ENCODE assay signal across 1 cellular context in the genomic region with DNA sequence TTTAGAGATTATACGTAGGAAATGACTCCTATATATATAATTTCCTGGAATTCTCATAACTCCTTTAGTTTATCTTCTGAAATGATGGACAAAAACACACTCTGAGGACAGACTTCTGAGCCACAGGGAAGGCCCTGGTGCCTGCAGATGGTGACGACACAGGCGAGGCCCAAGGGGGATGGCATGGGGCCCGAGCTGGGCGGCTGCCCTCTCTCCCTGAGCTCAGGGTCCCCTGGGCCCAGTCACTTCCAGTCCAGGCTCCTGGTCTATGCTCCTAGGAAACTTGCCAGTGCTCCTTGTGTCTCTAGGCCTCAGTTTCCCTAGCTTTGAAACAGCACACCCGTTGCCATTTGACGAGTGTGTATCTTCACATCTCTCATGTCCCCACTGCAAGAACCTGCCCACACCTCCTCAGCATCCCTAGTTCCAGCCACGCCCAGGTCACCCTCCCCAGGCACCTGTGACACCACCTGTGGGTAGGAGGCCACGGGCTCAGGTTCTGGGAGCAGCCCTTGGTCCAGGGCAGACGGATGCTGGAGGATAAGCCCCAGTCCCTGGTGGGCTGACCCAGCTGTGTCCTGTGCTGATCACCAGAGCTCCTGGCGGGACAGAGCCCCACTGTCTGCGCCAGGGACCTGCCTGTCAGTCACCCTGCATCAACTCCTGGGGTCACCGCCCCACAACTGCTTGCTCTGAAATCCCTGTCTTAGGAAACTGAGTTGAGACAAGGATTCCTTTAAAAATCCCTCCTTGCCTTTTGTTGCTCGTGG.
TF ChIP-seq lines count a peak whose summit lies in the region.

No MANE protein-coding gene starts in this region.

TF ChIP-seq in GM23338, 12 proteins besides CTCF, POLR2A, EP300 and RAD21 (continued from another document):
- TF ChIP-seq, protein P1, sequence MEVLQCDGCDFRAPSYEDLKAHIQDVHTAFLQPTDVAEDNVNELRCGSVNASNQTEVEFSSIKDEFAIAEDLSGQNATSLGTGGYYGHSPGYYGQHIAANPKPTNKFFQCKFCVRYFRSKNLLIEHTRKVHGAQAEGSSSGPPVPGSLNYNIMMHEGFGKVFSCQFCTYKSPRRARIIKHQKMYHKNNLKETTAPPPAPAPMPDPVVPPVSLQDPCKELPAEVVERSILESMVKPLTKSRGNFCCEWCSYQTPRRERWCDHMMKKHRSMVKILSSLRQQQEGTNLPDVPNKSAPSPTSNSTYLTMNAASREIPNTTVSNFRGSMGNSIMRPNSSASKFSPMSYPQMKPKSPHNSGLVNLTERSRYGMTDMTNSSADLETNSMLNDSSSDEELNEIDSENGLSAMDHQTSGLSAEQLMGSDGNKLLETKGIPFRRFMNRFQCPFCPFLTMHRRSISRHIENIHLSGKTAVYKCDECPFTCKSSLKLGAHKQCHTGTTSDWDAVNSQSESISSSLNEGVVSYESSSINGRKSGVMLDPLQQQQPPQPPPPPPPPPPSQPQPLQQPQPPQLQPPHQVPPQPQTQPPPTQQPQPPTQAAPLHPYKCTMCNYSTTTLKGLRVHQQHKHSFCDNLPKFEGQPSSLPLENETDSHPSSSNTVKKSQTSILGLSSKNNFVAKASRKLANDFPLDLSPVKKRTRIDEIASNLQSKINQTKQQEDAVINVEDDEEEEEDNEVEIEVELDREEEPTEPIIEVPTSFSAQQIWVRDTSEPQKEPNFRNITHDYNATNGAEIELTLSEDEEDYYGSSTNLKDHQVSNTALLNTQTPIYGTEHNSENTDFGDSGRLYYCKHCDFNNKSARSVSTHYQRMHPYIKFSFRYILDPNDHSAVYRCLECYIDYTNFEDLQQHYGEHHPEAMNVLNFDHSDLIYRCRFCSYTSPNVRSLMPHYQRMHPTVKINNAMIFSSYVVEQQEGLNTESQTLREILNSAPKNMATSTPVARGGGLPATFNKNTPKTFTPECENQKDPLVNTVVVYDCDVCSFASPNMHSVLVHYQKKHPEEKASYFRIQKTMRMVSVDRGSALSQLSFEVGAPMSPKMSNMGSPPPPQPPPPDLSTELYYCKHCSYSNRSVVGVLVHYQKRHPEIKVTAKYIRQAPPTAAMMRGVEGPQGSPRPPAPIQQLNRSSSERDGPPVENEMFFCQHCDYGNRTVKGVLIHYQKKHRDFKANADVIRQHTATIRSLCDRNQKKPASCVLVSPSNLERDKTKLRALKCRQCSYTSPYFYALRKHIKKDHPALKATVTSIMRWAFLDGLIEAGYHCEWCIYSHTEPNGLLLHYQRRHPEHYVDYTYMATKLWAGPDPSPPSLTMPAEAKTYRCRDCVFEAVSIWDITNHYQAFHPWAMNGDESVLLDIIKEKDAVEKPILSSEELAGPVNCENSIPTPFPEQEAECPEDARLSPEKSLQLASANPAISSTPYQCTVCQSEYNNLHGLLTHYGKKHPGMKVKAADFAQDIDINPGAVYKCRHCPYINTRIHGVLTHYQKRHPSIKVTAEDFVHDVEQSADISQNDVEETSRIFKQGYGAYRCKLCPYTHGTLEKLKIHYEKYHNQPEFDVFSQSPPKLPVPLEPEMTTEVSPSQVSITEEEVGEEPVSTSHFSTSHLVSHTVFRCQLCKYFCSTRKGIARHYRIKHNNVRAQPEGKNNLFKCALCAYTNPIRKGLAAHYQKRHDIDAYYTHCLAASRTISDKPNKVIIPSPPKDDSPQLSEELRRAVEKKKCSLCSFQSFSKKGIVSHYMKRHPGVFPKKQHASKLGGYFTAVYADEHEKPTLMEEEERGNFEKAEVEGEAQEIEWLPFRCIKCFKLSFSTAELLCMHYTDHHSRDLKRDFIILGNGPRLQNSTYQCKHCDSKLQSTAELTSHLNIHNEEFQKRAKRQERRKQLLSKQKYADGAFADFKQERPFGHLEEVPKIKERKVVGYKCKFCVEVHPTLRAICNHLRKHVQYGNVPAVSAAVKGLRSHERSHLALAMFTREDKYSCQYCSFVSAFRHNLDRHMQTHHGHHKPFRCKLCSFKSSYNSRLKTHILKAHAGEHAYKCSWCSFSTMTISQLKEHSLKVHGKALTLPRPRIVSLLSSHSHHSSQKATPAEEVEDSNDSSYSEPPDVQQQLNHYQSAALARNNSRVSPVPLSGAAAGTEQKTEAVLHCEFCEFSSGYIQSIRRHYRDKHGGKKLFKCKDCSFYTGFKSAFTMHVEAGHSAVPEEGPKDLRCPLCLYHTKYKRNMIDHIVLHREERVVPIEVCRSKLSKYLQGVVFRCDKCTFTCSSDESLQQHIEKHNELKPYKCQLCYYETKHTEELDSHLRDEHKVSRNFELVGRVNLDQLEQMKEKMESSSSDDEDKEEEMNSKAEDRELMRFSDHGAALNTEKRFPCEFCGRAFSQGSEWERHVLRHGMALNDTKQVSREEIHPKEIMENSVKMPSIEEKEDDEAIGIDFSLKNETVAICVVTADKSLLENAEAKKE (CRISPR knock-in tag; IDR thresholded peaks at IDR 0.05), result no peak
- TF ChIP-seq POLR2AphosphoS5 (IDR thresholded peaks at IDR 0.05; ENCODE audit: low read depth), result no peak
- TF ChIP-seq, protein P2, sequence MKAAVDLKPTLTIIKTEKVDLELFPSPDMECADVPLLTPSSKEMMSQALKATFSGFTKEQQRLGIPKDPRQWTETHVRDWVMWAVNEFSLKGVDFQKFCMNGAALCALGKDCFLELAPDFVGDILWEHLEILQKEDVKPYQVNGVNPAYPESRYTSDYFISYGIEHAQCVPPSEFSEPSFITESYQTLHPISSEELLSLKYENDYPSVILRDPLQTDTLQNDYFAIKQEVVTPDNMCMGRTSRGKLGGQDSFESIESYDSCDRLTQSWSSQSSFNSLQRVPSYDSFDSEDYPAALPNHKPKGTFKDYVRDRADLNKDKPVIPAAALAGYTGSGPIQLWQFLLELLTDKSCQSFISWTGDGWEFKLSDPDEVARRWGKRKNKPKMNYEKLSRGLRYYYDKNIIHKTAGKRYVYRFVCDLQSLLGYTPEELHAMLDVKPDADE (IDR thresholded peaks at IDR 0.05), result no peak
